Comparison of ENCODE assay signal across 30 cellular contexts in the genomic region with DNA sequence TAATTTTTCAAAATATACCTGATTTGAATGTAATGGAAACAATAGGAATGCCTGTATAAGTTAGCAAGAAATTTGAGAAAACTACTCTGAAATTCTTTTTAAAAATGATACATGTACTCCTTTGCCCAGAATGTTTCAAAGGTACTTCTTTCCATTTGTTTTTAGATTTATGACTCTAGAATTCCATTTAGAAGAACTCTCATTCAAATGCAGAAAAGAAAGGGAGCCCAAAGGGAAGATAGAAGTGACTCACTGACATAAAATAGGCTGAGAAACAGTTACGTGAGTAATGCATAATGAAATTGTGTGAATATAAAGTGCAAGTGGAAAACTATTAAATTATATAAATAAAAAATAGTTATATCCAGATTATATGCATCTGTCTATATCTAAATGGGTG.
"Had no signal": no experiment of that assay in that cellular context is flagged by ENCODE, and none has a peak within 500 bp of the region (broad histone marks: within the 10 kb centered on the region; RNA-seq: fewer than 3 reads in every experiment).

No MANE protein-coding gene starts in this region.

- H3K4me1 ChIP-seq: adrenal gland, ascending aorta, body of pancreas, breast epithelium had no signal

- H3K9me3 ChIP-seq: ascending aorta, body of pancreas, breast epithelium had no signal

- H3K27me3 ChIP-seq: adrenal gland, ascending aorta, body of pancreas, brain microvascular endothelial cell, breast epithelium, cardiac muscle cell had no signal

- H3K4me3 ChIP-seq: adrenal gland, ascending aorta, body of pancreas, breast epithelium, cardiac muscle cell had no signal

- H3K27ac ChIP-seq: adrenal gland, ascending aorta, body of pancreas, brain microvascular endothelial cell, breast epithelium, cardiac muscle cell had no signal

- DNase-seq: activated effector memory CD4-positive, alpha-beta T cell treated with anti-CD3 and anti-CD28 coated beads, Interleukin-2, amount 50 U/mL, for 16 hours; activated effector memory CD4-positive, alpha-beta T cell treated with Interleukin-2 at 50 U/mL for 16 hours; activated gamma-delta T cell; activated gamma-delta T cell treated with Interleukin-2 at 50 U/mL for 16 hours; activated naive CD4-positive, alpha-beta T cell; activated naive CD4-positive, alpha-beta T cell treated with anti-CD3 and anti-CD28 coated beads for 36 hours; activated naive CD4-positive, alpha-beta T cell treated with anti-CD3 and anti-CD28 coated beads, Interleukin-2, amount 10 ng/mL, durations not matched to agents 7 days and 5 days; activated naive CD4-positive, alpha-beta T cell treated with anti-CD3 and anti-CD28 coated beads, Interleukin-2, amount 50 U/mL, for 16 hours; activated naive CD4-positive, alpha-beta T cell treated with Interleukin-2 at 50 U/mL for 16 hours; activated naive CD8-positive, alpha-beta T cell treated with anti-CD3 and anti-CD28 coated beads for 36 hours; activated naive CD8-positive, alpha-beta T cell treated with anti-CD3 and anti-CD28 coated beads, Interleukin-2, amount 10 ng/mL, durations not matched to agents 7 days and 5 days; activated naive CD8-positive, alpha-beta T cell treated with anti-CD3 and anti-CD28 coated beads, Interleukin-2, amount 50 U/mL, for 24 hours; activated T-cell treated with anti-CD3 and anti-CD28 coated beads, Interleukin-2, amount 50 U/mL, for 24 hours; activated T-cell treated with anti-CD3 and anti-CD28 coated beads, Interleukin-2, amount 50 U/mL, for 4 hours; activated T-cell treated with anti-CD3 and anti-CD28 coated beads, Interleukin-2, amount 50 U/mL, for 48 hours; activated T-cell treated with anti-CD3 and anti-CD28 coated beads, Interleukin-2, amount 50 U/mL, for 72 hours; adrenal gland; amniotic stem cell; amygdala; aorta; body of pancreas; brain microvascular endothelial cell; caudate nucleus; central memory CD4-positive, alpha-beta T cell; cerebellar nuclear complex had no signal

- H3K36me3 ChIP-seq: adrenal gland, ascending aorta, brain microvascular endothelial cell, breast epithelium, cardiac muscle cell had no signal

- ATAC-seq: activated naive CD4-positive, alpha-beta T cell treated with anti-CD3 and anti-CD28 coated beads, Interleukin-2, amount 50 U/mL, for 72 hours; activated naive CD8-positive, alpha-beta T cell treated with anti-CD3 and anti-CD28 coated beads, Interleukin-2, amount 50 U/mL, for 24 hours; activated T-cell treated with anti-CD3 and anti-CD28 coated beads, Interleukin-2, amount 50 U/mL, for 4 hours; activated T-cell treated with anti-CD3 and anti-CD28 coated beads, Interleukin-2, amount 50 U/mL, for 72 hours; activated T-helper 17 cell treated with anti-CD3 and anti-CD28 coated beads, Interleukin-2, amount 50 U/mL, for 72 hours; body of pancreas had no signal
